In the genomic region with DNA sequence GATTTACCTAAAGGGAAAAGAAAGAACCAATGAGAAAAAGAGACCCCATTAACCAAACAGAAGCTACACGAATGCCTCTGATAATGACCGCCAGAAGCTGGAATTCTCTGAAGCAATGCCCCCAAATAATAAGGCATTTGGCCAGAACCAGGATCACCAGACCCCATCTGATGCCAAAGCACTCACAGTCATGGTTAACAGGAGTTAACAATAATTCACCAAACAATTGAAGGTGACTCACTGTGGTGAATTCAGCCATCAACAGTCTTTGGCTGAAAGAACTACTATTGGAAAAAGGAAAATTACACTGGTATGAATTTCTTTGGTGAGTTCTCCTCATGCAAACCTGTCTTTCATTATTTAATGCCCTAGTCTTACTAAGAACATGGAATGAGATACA, we compare ENCODE assay signal across 21 cellular contexts. TPM values are rescaled to one million over a fixed set of nuclear protein-coding genes. Genes with fewer than 3 reads are reported as not detected.
DNase-seq lines count a peak whose midpoint lies in the region; ATAC-seq, FAIRE-seq and TF ChIP-seq lines count a peak whose summit lies in the region.
"Had no signal": no experiment of that assay in that cellular context is flagged by ENCODE, and none has a peak within 500 bp of the region (broad histone marks: within the 10 kb centered on the region; RNA-seq: fewer than 3 reads in every experiment).

No MANE protein-coding gene starts in this region.

- WGBS in right cardiac atrium, result 93% methylated on average over 2 of the region's 2 CpGs

- no peak for TF ChIP-seq POLR2A in endothelial cell of umbilical vein (IDR thresholded peaks at IDR 0.05; ENCODE audit: low read depth, low read length)

- no peak overlapping the region for H3K27ac ChIP-seq in endothelial cell of umbilical vein (ENCODE audit: insufficient read depth, low read depth, low read length)
- no peak overlapping the region for H3K27ac ChIP-seq in right cardiac atrium (ENCODE audit: low read length)

- DNase-seq in AG08396 (ENCODE audit: low spot score) (peak; percentile 31), MG63 (peak; percentile 47), endothelial cell of umbilical vein (ENCODE audit: low read depth, low spot score) (no peak), kidney tubule cell (ENCODE audit: low spot score) (peak; percentile 63), SIG-M5 (lab: John Stamatoyannopoulos, UW) (no peak), SHP77 treated with DMSO at 0.1 percent for 48 hours (lab: John Stamatoyannopoulos, UW) (no peak), right cardiac atrium (no peak)
- no peak for DNase-seq in activated CD8-positive, alpha-beta memory T cell treated with anti-CD3 and anti-CD28 coated beads for 24 hours
- DNase-seq: Calu3; CD4-positive, alpha-beta T cell; GDM1; GOT3; MM.1S; NCI-H1105; NCI-H187 treated with DMSO at 0.1 percent for 48 hours; NCI-H446 had no signal

- FAIRE-seq in endothelial cell of umbilical vein (lab: Jason Lieb, UNC), result no peak
- FAIRE-seq: GM12892, GM19239, HTR-8/SVneo, K562 had no signal

- intact Hi-C loops in endothelial cell of umbilical vein (cut with micrococcal nuclease), result no loop called here
- intact Hi-C loops in right cardiac atrium (cut with DNase I), result no loop called here

- POLR2A ChIA-PET in endothelial cell of umbilical vein (lab: Charles Lee), result no interaction called here

- H3K4me3 ChIP-seq in MG63, result no peak overlapping the region
- no peak overlapping the region for H3K4me3 ChIP-seq in endothelial cell of umbilical vein (replicated peaks in 1 of 3; ENCODE audit: insufficient read depth in 1 of 3, low read depth in 1 of 3, low read length in 3 of 3)
- no peak overlapping the region for H3K4me3 ChIP-seq in right cardiac atrium (ENCODE audit: low read length)
- H3K4me3 ChIP-seq: K562 had no signal

- no peaks in the 10 kb centered on the region for H4K20me1 ChIP-seq in endothelial cell of umbilical vein (replicated peaks; ENCODE audit: control insufficient read depth, extremely low read depth, insufficient read depth, low read length)

- H2AFZ ChIP-seq in endothelial cell of umbilical vein (ENCODE audit: low read depth, low read length), result no peak overlapping the region

- H3K4me2 ChIP-seq in endothelial cell of umbilical vein (ENCODE audit: insufficient read depth, low read length), result no peak overlapping the region

- no TSS peak for BruUV-seq in endothelial cell of umbilical vein (replicated peaks; lab: Mats Ljungman, UMichigan)

- H3K27me3 ChIP-seq in MG63, result no peaks in the 10 kb centered on the region
- no peaks in the 10 kb centered on the region for H3K27me3 ChIP-seq in endothelial cell of umbilical vein (ENCODE audit: control insufficient read depth in 2 of 2, insufficient read depth in 2 of 2, low read length in 2 of 2)
- no peaks in the 10 kb centered on the region for H3K27me3 ChIP-seq in right cardiac atrium (ENCODE audit: control insufficient read depth, insufficient read depth)

- no peak for TF ChIP-seq CTCF in endothelial cell of umbilical vein (IDR thresholded peaks at IDR 0.05; ENCODE audit: extremely low read depth in 1 of 2, insufficient read depth in 1 of 2, low read depth in 1 of 2, low read length in 2 of 2)

- CTCF ChIA-PET in endothelial cell of umbilical vein (lab: Charles Lee), result interaction anchor here (1.3 to 2.8 kb wide), 3 partner anchors 8 to 229 kb away, joined by 3 to 21 read pairs (median 9); no protein-coding TSS in a partner anchor

- no peak overlapping the region for H3K9ac ChIP-seq in endothelial cell of umbilical vein (replicated peaks; ENCODE audit: extremely low read depth, insufficient read depth, low read length)

- no peaks in the 10 kb centered on the region for H3K9me3 ChIP-seq in MG63
- no peaks in the 10 kb centered on the region for H3K9me3 ChIP-seq in endothelial cell of umbilical vein (replicated peaks; ENCODE audit: control insufficient read depth, insufficient read depth, low read length)
- H3K9me3 ChIP-seq in right cardiac atrium (ENCODE audit: control insufficient read depth, low read length), result no peaks in the 10 kb centered on the region

- dilution Hi-C loops in endothelial cell of umbilical vein (cut with MboI; ENCODE audit: extremely low pct_ligation_motif_present, low sequenced_read_pairs), result no loop called here

- H3K4me1 ChIP-seq in endothelial cell of umbilical vein (ENCODE audit: control insufficient read depth, extremely low read depth, insufficient read depth, low read length), result no peaks in the 10 kb centered on the region
- H3K4me1 ChIP-seq in right cardiac atrium (ENCODE audit: control insufficient read depth, insufficient read depth, low read length), result no peaks in the 10 kb centered on the region

- no peaks in the 10 kb centered on the region for H3K79me2 ChIP-seq in endothelial cell of umbilical vein (ENCODE audit: control insufficient read depth, insufficient read depth, low read length)

- ATAC-seq in right cardiac atrium, result no peak
- ATAC-seq: K562, Panc1 had no signal

- H3K9me1 ChIP-seq in endothelial cell of umbilical vein (replicated peaks; ENCODE audit: control insufficient read depth, extremely low read depth, insufficient read depth, low read length), result no peaks in the 10 kb centered on the region

- H3K36me3 ChIP-seq in MG63 (peaks cover 17% of the 10 kb centered on the region), endothelial cell of umbilical vein (ENCODE audit: control insufficient read depth in 2 of 2, extremely low read depth in 1 of 2, insufficient read depth in 2 of 2, low read length in 2 of 2) (peaks cover 3 to 17% of the 10 kb centered on the region in 2 experiments)

TF ChIP-seq in endothelial cell of umbilical vein, 7 proteins besides CTCF, POLR2A, EP300 and RAD21:
- TF ChIP-seq FOS (IDR thresholded peaks at IDR 0.05; ENCODE audit: borderline replicate concordance, insufficient read depth, low read length), result peak; percentile 14
- no peak for TF ChIP-seq JUN (IDR thresholded peaks at IDR 0.05; ENCODE audit: borderline replicate concordance, insufficient read depth, insufficient read length, low read depth)

RNA-seq across cellular contexts. Expression of a gene that starts 21.9 kb away (rescaled TPM):
- total RNA-seq in MG63 (2014; rRNA removed; shearing (Covaris generic); ENCODE audit: low replicate concordance), result 10.8 and 17.7 TPM in 2 replicates
- total RNA-seq in endothelial cell of umbilical vein (30.1 and 30.6 TPM in 2 replicates), right cardiac atrium (10 to 100 TPM in 2 of 4 donors, 1 to 10 TPM in 2; 9.1 to 11.7 (median 10.3) TPM)
- polyA plus RNA-seq in endothelial cell of umbilical vein (20.0 and 21.7 TPM in 2 replicates), right cardiac atrium (4.2 TPM)
- 17.6 and 17.9 TPM in 2 replicates for polyA plus RNA-seq in endothelial cell of umbilical vein (2011; cell fraction: cytosol; rRNA removed)
- 66.5 and 71.4 TPM in 2 replicates for polyA plus RNA-seq in endothelial cell of umbilical vein (2011; cell fraction: nucleus; rRNA removed)
- polyA plus RNA-seq in endothelial cell of umbilical vein (2012), result 21.4 and 23.0 TPM in 2 replicates
- polyA minus RNA-seq in endothelial cell of umbilical vein, result 25.7 and 26.6 TPM in 2 replicates
- 11.0 TPM for polyA minus RNA-seq in endothelial cell of umbilical vein (2011; cell fraction: cytosol; rRNA and poly(A)+ RNA removed)
- 22.6 and 29.7 TPM in 2 replicates for polyA minus RNA-seq in endothelial cell of umbilical vein (2011; cell fraction: nucleus; rRNA and poly(A)+ RNA removed)

Comparison
In these comparisons a context has a peak if more than half of its experiments do, and no peak if none do; other contexts are left out.
1. DNase-seq: peak in AG08396 (single experiment), MG63 (single experiment) and kidney tubule cell (single experiment); none in endothelial cell of umbilical vein (single experiment), activated CD8-positive, alpha-beta memory T cell treated with anti-CD3 and anti-CD28 coated beads for 24 hours (single experiment), SIG-M5 (single experiment), SHP77 treated with DMSO at 0.1 percent for 48 hours (single experiment) and right cardiac atrium (0 of 3).